ENCODE assay signal across 9 cellular contexts in the genomic region with DNA sequence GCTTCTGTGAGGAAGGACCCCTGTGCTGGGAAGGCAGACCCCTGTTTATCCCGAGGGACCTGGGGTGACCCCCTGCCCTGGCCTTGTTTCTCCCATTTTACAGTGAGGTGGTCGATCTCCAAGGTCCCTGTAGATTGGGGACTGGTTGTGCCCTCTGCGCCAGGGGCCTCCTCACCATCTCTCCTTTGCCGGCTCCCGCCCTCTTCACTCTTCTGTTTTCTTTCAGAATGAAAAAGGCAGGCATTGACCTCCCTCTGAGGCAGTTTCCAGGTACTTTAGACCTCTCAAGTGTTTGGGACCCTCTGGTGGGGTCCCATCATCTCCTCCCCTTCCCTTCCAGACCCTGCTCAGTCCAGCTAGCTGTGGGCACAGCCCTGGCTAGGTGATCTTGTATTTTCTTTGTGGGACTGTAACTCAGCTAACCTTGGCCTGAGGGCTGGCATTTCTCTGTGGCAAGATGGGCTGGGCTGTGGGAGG. TPM values are rescaled to one million over a fixed set of nuclear protein-coding genes. Genes with fewer than 3 reads are reported as not detected.
DNase-seq lines count a peak whose midpoint lies in the region; ATAC-seq and TF ChIP-seq lines count a peak whose summit lies in the region.
"Had no signal": no experiment of that assay in that cellular context is flagged by ENCODE, and none has a peak within 500 bp of the region (broad histone marks: within the 10 kb centered on the region; RNA-seq: fewer than 3 reads in every experiment).

No MANE protein-coding gene starts in this region.

- ATAC-seq in memory B cell (ENCODE audit: low read depth): no peak
- ATAC-seq in GM21526 (IDR thresholded peaks at IDR 0.05; ENCODE audit: low FRiP score, unreplicated experiment): no peak

- peak overlapping the region; percentile 65 to 96 (median 73) for H3K4me3 ChIP-seq in transverse colon

- peaks cover 44 to 83% (median 62%) of the 10 kb centered on the region in 4 donors for H3K4me1 ChIP-seq in transverse colon

- peaks cover 0 to 18% (median 6%) of the 10 kb centered on the region in 4 donors for H3K36me3 ChIP-seq in transverse colon

- POLR2A ChIA-PET in MCF 10A (lab: Yijun Ruan, JAX): interaction anchor here (0.9 to 3.5 kb wide), 9 partner anchors 9 to 883 kb away, joined by 3 to 28 read pairs (median 5); no protein-coding TSS in a partner anchor

- H3K9me3 ChIP-seq in transverse colon: no peaks in the 10 kb centered on the region

- BruUV-seq in MCF 10A (replicated peaks; lab: Mats Ljungman, UMichigan): no TSS peak

- WGBS in transverse colon (ENCODE audit: low coverage in 1 of 2), 2 donors: 46 to 71% methylated on average over 3 to 5 of the region's 5 CpGs

- TF ChIP-seq POLR2A in transverse colon (IDR thresholded peaks at IDR 0.05): no peak

- in situ Hi-C loops in transverse colon (cut with MboI; ENCODE audit: low pct_ligation_motif_present in 1 of 4, low pct_unique_long_range_greater_than_20kb in 1 of 4, low sequenced_read_pairs in 3 of 4): no loop called here

- no peaks in the 10 kb centered on the region for H3K9me3 Mint-ChIP-seq in activated naive CD4-positive, alpha-beta T cell treated with anti-CD3 and anti-CD28 coated beads for 36 hours
- H3K9me3 Mint-ChIP-seq in MCF 10A (ENCODE audit: unreplicated experiment) (no peaks in the 10 kb centered on the region), memory B cell (no peaks in the 10 kb centered on the region)

- no peaks in the 10 kb centered on the region for H3K27me3 Mint-ChIP-seq in activated naive CD4-positive, alpha-beta T cell treated with anti-CD3 and anti-CD28 coated beads for 36 hours (ENCODE audit: low read depth)
- no peaks in the 10 kb centered on the region for H3K27me3 Mint-ChIP-seq in MCF 10A (ENCODE audit: insufficient read depth, unreplicated experiment)
- peaks cover 3% of the 10 kb centered on the region for H3K27me3 Mint-ChIP-seq in memory B cell

- peaks cover 27% of the 10 kb centered on the region for H3K4me1 Mint-ChIP-seq in activated naive CD4-positive, alpha-beta T cell treated with anti-CD3 and anti-CD28 coated beads for 36 hours (ENCODE audit: low read depth)
- peaks cover 28% of the 10 kb centered on the region for H3K4me1 Mint-ChIP-seq in MCF 10A (ENCODE audit: insufficient read depth, unreplicated experiment)
- peaks cover 16% of the 10 kb centered on the region for H3K4me1 Mint-ChIP-seq in memory B cell

- H3K4me3 Mint-ChIP-seq in activated naive CD4-positive, alpha-beta T cell treated with anti-CD3 and anti-CD28 coated beads for 36 hours: peak overlapping the region; percentile 94
- H3K4me3 Mint-ChIP-seq in MCF 10A (ENCODE audit: unreplicated experiment): peak overlapping the region; percentile 92
- H3K4me3 Mint-ChIP-seq in memory B cell: peak overlapping the region; percentile 90

- CTCF ChIA-PET in activated naive CD4-positive, alpha-beta T cell treated with anti-CD3 and anti-CD28 coated beads for 36 hours (lab: Charles Lee): interaction anchor here (1.4 kb wide), 1 partner anchor 14 kb away, joined by 4 read pairs; no protein-coding TSS in a partner anchor
- CTCF ChIA-PET in MCF 10A (lab: Yijun Ruan, JAX): interaction anchor here (0.6 to 0.9 kb wide), 3 partner anchors 10 to 885 kb away, joined by 3 to 4 read pairs (median 3); no protein-coding TSS in a partner anchor

- TF ChIP-seq CTCF in MCF 10A (IDR thresholded peaks at IDR 0.05; ENCODE audit: unreplicated experiment) (no peak), transverse colon (IDR thresholded peaks at IDR 0.05) (no peak)

- H3K27ac Mint-ChIP-seq in activated naive CD4-positive, alpha-beta T cell treated with anti-CD3 and anti-CD28 coated beads for 36 hours: peak overlapping the region; percentile 97
- H3K27ac Mint-ChIP-seq in MCF 10A (ENCODE audit: low read depth, unreplicated experiment) (peak overlapping the region; percentile 94), memory B cell (no peak overlapping the region)

- no peak for TF ChIP-seq EP300 in transverse colon (IDR thresholded peaks at IDR 0.05; ENCODE audit: low read depth)

- peaks cover 5% of the 10 kb centered on the region for H3K36me3 Mint-ChIP-seq in activated naive CD4-positive, alpha-beta T cell treated with anti-CD3 and anti-CD28 coated beads for 36 hours (ENCODE audit: low read depth)
- H3K36me3 Mint-ChIP-seq in MCF 10A (ENCODE audit: insufficient read depth, unreplicated experiment) (peaks cover 20% of the 10 kb centered on the region), memory B cell (no peaks in the 10 kb centered on the region)

- no peaks in the 10 kb centered on the region for H3K27me3 ChIP-seq in transverse colon

- intact Hi-C loops in activated naive CD4-positive, alpha-beta T cell treated with anti-CD3 and anti-CD28 coated beads for 36 hours (cut with micrococcal nuclease): no loop called here
- intact Hi-C loops in MCF 10A (cut with micrococcal nuclease) (no loop called here), transverse colon (cut with DNase I; ENCODE audit: low total_unique reads) (loop anchor here (5.0 kb wide), 1 partner anchor 254 kb away; the partner anchor contains the start of gene UVRAG)

- peak overlapping the region; percentile 96 to 99 (median 98) for H3K27ac ChIP-seq in transverse colon

- no peak for DNase-seq in activated naive CD4-positive, alpha-beta T cell treated with anti-CD3 and anti-CD28 coated beads for 36 hours
- DNase-seq in activated naive CD4-positive, alpha-beta T cell (lab: John Stamatoyannopoulos, UW): no peak
- DNase-seq in MCF 10A (ENCODE audit: unreplicated experiment) (no peak), memory B cell (ENCODE audit: low spot score in 2 of 2) (no peak), transverse colon (no peak), NCI-H146 treated with DMSO at 0.1 percent for 48 hours (lab: John Stamatoyannopoulos, UW; ENCODE audit: unreplicated experiment) (no peak)
- DNase-seq in effector CD8-positive, alpha-beta T cell (lab: John Stamatoyannopoulos, UW): no peak
- DNase-seq: small intestine had no signal

RNA-seq across cellular contexts. Expression of gene SERPINH1, which starts 1.5 kb away (rescaled TPM):
- 10 to 100 TPM; 13.9 to 15.4 TPM for total RNA-seq in activated naive CD4-positive, alpha-beta T cell treated with anti-CD3 and anti-CD28 coated beads for 36 hours
- total RNA-seq in MCF 10A (2022) (80.5 TPM in 2 replicates), transverse colon (100 to 1,000 TPM in 1 of 4 donors, 10 to 100 TPM in 3; 34.8 to 169 (median 76.0) TPM)

RNA-seq across cellular contexts. Expression of gene GDPD5, which starts 37.8 kb away (rescaled TPM):
- total RNA-seq in activated naive CD4-positive, alpha-beta T cell treated with anti-CD3 and anti-CD28 coated beads for 36 hours: 10 to 100 TPM; 13.3 to 13.5 TPM
- total RNA-seq in MCF 10A (2022): 5.6 and 5.7 TPM in 2 replicates
- 10 to 100 TPM in 1 of 4 donors, 1 to 10 TPM in 2, not detected in 1; 3.7 to 10.1 (median 7.1) TPM for total RNA-seq in transverse colon
